15 cellular contexts compared by ENCODE assay signal in genomic region chr7:66377714-66378113, GRCh38.
"Had no signal": no experiment of that assay in that cellular context is flagged by ENCODE, and none has a peak within 500 bp of the region (broad histone marks: within the 10 kb centered on the region; RNA-seq: fewer than 3 reads in every experiment).

No MANE protein-coding gene starts in this region.

- H3K4me1 ChIP-seq: heart left ventricle had no signal

- H3K4me3 ChIP-seq: coronary artery, dorsolateral prefrontal cortex, heart left ventricle, lung had no signal

- DNase-seq: effector CD8-positive, alpha-beta T cell; heart left ventricle; hippocampal formation; left colon; left ventricle myocardium superior; mesenchymal stem cell; midbrain; small intestine; stimulated activated CD4-positive, alpha-beta T cell treated with anti-CD3 and anti-CD28 coated beads, Interleukin-12 subunit alpha, Interleukin-12 subunit beta, amount 100 ng/mL, for 4 hours; stimulated activated naive CD4-positive, alpha-beta T cell treated with Interleukin-2 at 50 U/mL for 16 hours; trophoblast cell had no signal

- H3K36me3 ChIP-seq: neutrophil had no signal

- ATAC-seq: heart left ventricle, left colon, left ventricle myocardium superior had no signal

- H3K9me3 ChIP-seq: neutrophil had no signal

- H3K27me3 ChIP-seq: dorsolateral prefrontal cortex, heart left ventricle, neutrophil had no signal

- H3K27ac ChIP-seq: coronary artery, dorsolateral prefrontal cortex, heart left ventricle, neutrophil had no signal
